ENCODE assay signal across 17 cellular contexts in the genomic region with DNA sequence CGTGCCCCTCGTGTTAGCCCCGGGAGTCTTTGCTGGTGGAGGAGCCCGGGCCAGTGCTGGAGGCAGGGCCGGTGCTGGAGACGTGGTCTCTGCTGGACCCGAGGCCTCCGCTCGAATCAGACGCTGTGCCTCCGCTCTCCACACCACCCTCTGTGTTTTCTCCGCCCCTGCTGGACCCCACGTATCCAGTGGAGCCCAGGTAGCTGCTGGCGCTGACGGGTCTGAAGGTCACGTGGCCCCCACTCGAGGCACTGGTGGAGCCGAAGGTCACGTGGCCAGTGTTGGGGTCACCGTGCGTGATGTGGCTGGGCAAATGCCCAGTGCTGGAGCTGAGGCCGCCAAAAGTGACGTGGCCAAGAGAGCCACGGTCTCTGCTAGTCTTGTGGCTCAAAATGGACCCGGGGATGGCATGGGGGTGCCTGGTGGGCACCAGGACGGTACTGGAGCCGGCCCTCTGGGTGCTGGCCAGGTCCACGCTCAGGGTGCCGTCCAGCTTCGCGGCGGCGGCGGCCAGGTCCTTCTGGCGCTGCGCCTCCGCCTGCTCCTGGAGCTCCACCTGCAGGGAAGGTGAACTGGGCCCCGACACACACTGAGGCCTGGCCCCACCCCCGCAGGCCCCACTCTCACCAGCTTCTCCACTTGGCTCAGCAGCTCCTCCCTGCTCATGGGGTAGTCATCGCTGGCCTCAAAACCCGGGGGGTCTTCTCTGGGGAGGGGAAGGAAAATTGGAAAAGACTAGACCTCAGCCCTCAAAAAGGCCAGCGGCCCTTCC. TPM values are rescaled to one million over a fixed set of nuclear protein-coding genes. Genes with fewer than 3 reads are reported as not detected.
DNase-seq lines count a peak whose midpoint lies in the region; ATAC-seq and TF ChIP-seq lines count a peak whose summit lies in the region.
"Had no signal": no experiment of that assay in that cellular context is flagged by ENCODE, and none has a peak within 500 bp of the region (broad histone marks: within the 10 kb centered on the region; RNA-seq: fewer than 3 reads in every experiment).

No MANE protein-coding gene starts in this region.

- peak overlapping the region; percentile 81 for H2AFZ ChIP-seq in GM23338
- H2AFZ ChIP-seq in fibroblast of lung (ENCODE audit: low read length): no peak overlapping the region
- no peak overlapping the region for H2AFZ ChIP-seq in trophoblast cell (ENCODE audit: insufficient read depth, low read length, poor library complexity)
- no peak overlapping the region for H2AFZ ChIP-seq in neural progenitor cell (replicated peaks)
- H2AFZ ChIP-seq in Karpas-422 (ENCODE audit: low read length): no peak overlapping the region
- H2AFZ ChIP-seq: PC-9 had no signal

- peak in 1 of 2 experiments; percentile 50; a peak in 2 of 4 replicates for TF ChIP-seq CTCF in GM23338 (conservative IDR thresholded peaks at IDR 0.05; ENCODE audit: low read depth in 2 of 2)
- TF ChIP-seq CTCF in RWPE2 (IDR thresholded peaks at IDR 0.05; ENCODE audit: poor library complexity, severe bottlenecking): no peak
- TF ChIP-seq CTCF in fibroblast of lung (conservative IDR thresholded peaks at IDR 0.05 in 1 of 2, IDR thresholded peaks at IDR 0.05 in 1 of 2; ENCODE audit: low read depth in 1 of 2, low read length in 2 of 2): no peak
- no peak for TF ChIP-seq CTCF in neural progenitor cell (IDR thresholded peaks at IDR 0.05)

- H3F3A ChIP-seq in GM23338 (replicated peaks; ENCODE audit: low read depth) (peaks cover 9% of the 10 kb centered on the region; the same call in 1 of the 2 replicates), neural progenitor cell (ENCODE audit: low read depth) (no peaks in the 10 kb centered on the region)

- no peak overlapping the region for H3K27ac Mint-ChIP-seq in GM23338
- no peak overlapping the region for H3K27ac Mint-ChIP-seq in neural progenitor cell

- H3K27me3 ChIP-seq in GM23338 (ENCODE audit: insufficient read depth): no peaks in the 10 kb centered on the region
- no peaks in the 10 kb centered on the region for H3K27me3 ChIP-seq in RWPE2 (ENCODE audit: insufficient read depth, poor library complexity, severe bottlenecking)
- H3K27me3 ChIP-seq in fibroblast of lung (ENCODE audit: control insufficient read depth, insufficient read depth, low read length): no peaks in the 10 kb centered on the region
- H3K27me3 ChIP-seq in trophoblast cell (ENCODE audit: insufficient read depth, low read length): no peaks in the 10 kb centered on the region
- no peaks in the 10 kb centered on the region for H3K27me3 ChIP-seq in neural progenitor cell
- no peaks in the 10 kb centered on the region for H3K27me3 ChIP-seq in Karpas-422 (ENCODE audit: low read length)

- ATAC-seq in GM23338 (peak; percentile 86), RWPE2 (ENCODE audit: low read depth) (no peak)
- ATAC-seq: HCT116 had no signal

- H3K9me2 ChIP-seq in GM23338 (ENCODE audit: insufficient read depth) (0 out of 2 replicates have a peak, but pooled peaks cover 3% of the 10 kb centered on the region), Karpas-422 (replicated peaks; ENCODE audit: insufficient read depth, low read length) (no peaks in the 10 kb centered on the region)

- H3K4me1 Mint-ChIP-seq in GM23338 (peaks cover 12% of the 10 kb centered on the region), neural progenitor cell (peaks cover 9% of the 10 kb centered on the region)

- H2AK5ac ChIP-seq in trophoblast cell (ENCODE audit: low read length): no peak overlapping the region

- no peak overlapping the region for H3K27ac ChIP-seq in GM23338 (ENCODE audit: low read depth)
- H3K27ac ChIP-seq in RWPE2 (ENCODE audit: poor library complexity, severe bottlenecking): no peak overlapping the region
- no peak overlapping the region for H3K27ac ChIP-seq in fibroblast of lung (ENCODE audit: insufficient read depth, low read length)
- no peak overlapping the region for H3K27ac ChIP-seq in trophoblast cell (ENCODE audit: low read depth, low read length)
- H3K27ac ChIP-seq in neural progenitor cell: no peak overlapping the region
- no peak overlapping the region for H3K27ac ChIP-seq in Karpas-422 (ENCODE audit: low read length)
- H3K27ac ChIP-seq: C4-2B, PC-9, RWPE1 had no signal

- no peaks in the 10 kb centered on the region for H3K79me2 ChIP-seq in GM23338 (replicated peaks; ENCODE audit: insufficient read depth)
- H3K79me2 ChIP-seq in fibroblast of lung (ENCODE audit: control insufficient read depth, insufficient read depth, low read length): no peaks in the 10 kb centered on the region
- H3K79me2 ChIP-seq in trophoblast cell (ENCODE audit: control insufficient read depth, insufficient read depth, low read length, poor library complexity): no peaks in the 10 kb centered on the region
- no peaks in the 10 kb centered on the region for H3K79me2 ChIP-seq in neural progenitor cell (ENCODE audit: low read depth)
- no peaks in the 10 kb centered on the region for H3K79me2 ChIP-seq in Karpas-422 (ENCODE audit: low read length)

- peaks cover 15% of the 10 kb centered on the region for H3K27me3 Mint-ChIP-seq in GM23338 (ENCODE audit: insufficient read depth, low read depth, poor library complexity)
- peaks cover 6% of the 10 kb centered on the region for H3K27me3 Mint-ChIP-seq in neural progenitor cell (ENCODE audit: insufficient read depth, low read depth)

- no peak overlapping the region for H3K23ac ChIP-seq in trophoblast cell (ENCODE audit: low read length)

- H3K4me2 ChIP-seq in GM23338: no peak overlapping the region
- no peak overlapping the region for H3K4me2 ChIP-seq in fibroblast of lung (ENCODE audit: extremely low read depth, insufficient read depth, low read length)
- H3K4me2 ChIP-seq in trophoblast cell (ENCODE audit: low read length): no peak overlapping the region
- H3K4me2 ChIP-seq in neural progenitor cell: no peak overlapping the region
- no peak overlapping the region for H3K4me2 ChIP-seq in Karpas-422 (ENCODE audit: low read depth, low read length, poor library complexity, severe bottlenecking)
- H3K4me2 ChIP-seq: PC-9 had no signal

- DNase-seq in GM23338 (ENCODE audit: low spot score): peak; percentile 55
- peak; percentile 56 for DNase-seq in RWPE2 (ENCODE audit: low spot score)
- DNase-seq in fibroblast of lung (ENCODE audit: low read depth in 2 of 2): no peak
- no peak for DNase-seq in trophoblast cell
- DNase-seq in neural progenitor cell (ENCODE audit: low spot score): no peak
- DNase-seq in COR-L47 (lab: John Stamatoyannopoulos, UW): no peak
- no peak for DNase-seq in Karpas-422
- DNase-seq: KBM-7, MV-4-11, NCI-H1694 treated with DMSO at 0.1 percent for 48 hours, NCI-H2107, NCI-H226, NCI-H524 treated with DMSO at 0.1 percent for 48 hours, PC-9 had no signal

- peak overlapping the region; percentile 7 for H3K9ac ChIP-seq in fibroblast of lung (ENCODE audit: insufficient read depth, low read length)
- H3K9ac ChIP-seq in trophoblast cell (ENCODE audit: low read length): no peak overlapping the region
- H3K9ac ChIP-seq in neural progenitor cell: no peak overlapping the region
- H3K9ac ChIP-seq in Karpas-422 (ENCODE audit: low read length): no peak overlapping the region

- no peak overlapping the region for H3K4me3 Mint-ChIP-seq in GM23338
- no peak overlapping the region for H3K4me3 Mint-ChIP-seq in neural progenitor cell

- peak overlapping the region; percentile 26 for H4K12ac ChIP-seq in trophoblast cell (ENCODE audit: low read depth, low read length)

- no peak overlapping the region for H4K91ac ChIP-seq in trophoblast cell (ENCODE audit: low read depth, low read length)

- H3K4me3 ChIP-seq in GM23338 (no peak overlapping the region), RWPE2 (ENCODE audit: severe bottlenecking) (no peak overlapping the region), fibroblast of lung (replicated peaks in 1 of 4; ENCODE audit: control extremely low read depth in 1 of 4, insufficient read depth in 1 of 4, low read depth in 3 of 4, low read length in 4 of 4) (no peak overlapping the region), trophoblast cell (ENCODE audit: low read depth, low read length) (no peak overlapping the region), neural progenitor cell (no peak overlapping the region), Karpas-422 (ENCODE audit: low read length) (no peak overlapping the region)
- H3K4me3 ChIP-seq: PC-9 had no signal

- no peak overlapping the region for H2BK5ac ChIP-seq in trophoblast cell (ENCODE audit: low read depth, low read length, poor library complexity)

- H3K18ac ChIP-seq in trophoblast cell (ENCODE audit: low read length): no peak overlapping the region

- H3K9me3 ChIP-seq in RWPE2 (ENCODE audit: severe bottlenecking) (no peaks in the 10 kb centered on the region), fibroblast of lung (ENCODE audit: control insufficient read depth, insufficient read depth, low read depth, low read length) (no peaks in the 10 kb centered on the region), trophoblast cell (ENCODE audit: insufficient read depth, low read depth, low read length) (no peaks in the 10 kb centered on the region), neural progenitor cell (ENCODE audit: low read depth) (no peaks in the 10 kb centered on the region), Karpas-422 (ENCODE audit: low read length) (no peaks in the 10 kb centered on the region)

- no peaks in the 10 kb centered on the region for H3K9me3 Mint-ChIP-seq in GM23338
- no peaks in the 10 kb centered on the region for H3K9me3 Mint-ChIP-seq in neural progenitor cell

- H3K4me1 ChIP-seq in GM23338 (ENCODE audit: insufficient read depth) (peaks cover 10% of the 10 kb centered on the region; the same call in 1 of the 2 replicates), RWPE2 (ENCODE audit: insufficient read depth, poor library complexity, severe bottlenecking) (no peaks in the 10 kb centered on the region), fibroblast of lung (ENCODE audit: control insufficient read depth, extremely low read depth, insufficient read depth, low read length) (no peaks in the 10 kb centered on the region), trophoblast cell (ENCODE audit: control insufficient read depth in 1 of 2, insufficient read depth in 2 of 2, low read length in 2 of 2) (no peaks in the 10 kb centered on the region), neural progenitor cell (no peaks in the 10 kb centered on the region), Karpas-422 (ENCODE audit: low read length) (no peaks in the 10 kb centered on the region)

- H3K36me3 Mint-ChIP-seq in GM23338 (ENCODE audit: low read depth): no peaks in the 10 kb centered on the region
- H3K36me3 Mint-ChIP-seq in neural progenitor cell: no peaks in the 10 kb centered on the region

- no peak overlapping the region for H2BK12ac ChIP-seq in trophoblast cell (ENCODE audit: low read length)

- no peak overlapping the region for H3K4ac ChIP-seq in trophoblast cell (ENCODE audit: low read depth, low read length)

- no peak overlapping the region for H3K14ac ChIP-seq in trophoblast cell (ENCODE audit: low read length)

- no peak overlapping the region for H2BK120ac ChIP-seq in trophoblast cell (ENCODE audit: insufficient read depth, low read length, poor library complexity)

- no peaks in the 10 kb centered on the region for H3K79me1 ChIP-seq in trophoblast cell (ENCODE audit: low read length)

- no peak overlapping the region for H4K8ac ChIP-seq in trophoblast cell (ENCODE audit: low read depth, low read length)

- no CpG with 5 or more reads among the region's 42 CpGs for WGBS in trophoblast cell (ENCODE audit: extremely low coverage, insufficient coverage, insufficient read length)

- H3K36me3 ChIP-seq in GM23338 (ENCODE audit: insufficient read depth): no peaks in the 10 kb centered on the region
- H3K36me3 ChIP-seq in RWPE2 (ENCODE audit: low read depth): no peaks in the 10 kb centered on the region
- no peaks in the 10 kb centered on the region for H3K36me3 ChIP-seq in fibroblast of lung (ENCODE audit: control insufficient read depth, insufficient read depth, low read length)
- no peaks in the 10 kb centered on the region for H3K36me3 ChIP-seq in trophoblast cell (ENCODE audit: control insufficient read depth in 1 of 2, insufficient read depth in 2 of 2, low read length in 2 of 2)
- H3K36me3 ChIP-seq in neural progenitor cell: no peaks in the 10 kb centered on the region
- H3K36me3 ChIP-seq in Karpas-422 (ENCODE audit: insufficient read depth, low read length): no peaks in the 10 kb centered on the region

- H4K20me1 ChIP-seq in GM23338 (replicated peaks; ENCODE audit: insufficient read depth) (no peaks in the 10 kb centered on the region), fibroblast of lung (ENCODE audit: control insufficient read depth, extremely low read depth, insufficient read depth, low read length) (no peaks in the 10 kb centered on the region), neural progenitor cell (ENCODE audit: low read depth) (no peaks in the 10 kb centered on the region), Karpas-422 (ENCODE audit: insufficient read depth, low read depth, low read length) (no peaks in the 10 kb centered on the region)

RNA-seq across cellular contexts. Expression of a gene that starts 27.3 kb away (rescaled TPM):
- total RNA-seq in GM23338 (2014; rRNA removed; shearing (Covaris generic)): 6.9 and 11.1 TPM in 2 replicates
- polyA plus RNA-seq in GM23338 (2016; fragmentation: Nextera tagmentation; extraction: Ambion mirVana): 9.2 and 12.2 TPM in 2 replicates
- 0.26 TPM in 1 of 2 replicates, not detected in the other for total RNA-seq in fibroblast of lung
- 0.05 and 0.49 TPM in 2 replicates for polyA plus RNA-seq in fibroblast of lung
- polyA plus RNA-seq in fibroblast of lung (2012): 0.17 TPM in 1 of 2 replicates, not detected in the other
- polyA minus RNA-seq in fibroblast of lung (ENCODE audit: low replicate concordance): not detected in 2 replicates
- polyA plus RNA-seq in trophoblast cell (2013): 85.5 and 90.7 TPM in 2 replicates
- 5.4 and 6.0 TPM in 2 replicates for total RNA-seq in neural progenitor cell (ENCODE audit: low replicate concordance)
- total RNA-seq in Karpas-422 (2014; rRNA removed; shearing (Covaris generic); ENCODE audit: low replicate concordance): not detected in 2 replicates

RNA-seq across cellular contexts. Expression of a gene that starts 28.2 kb away (rescaled TPM):
- total RNA-seq in GM23338 (2014; rRNA removed; shearing (Covaris generic)): 6.0 and 7.9 TPM in 2 replicates
- polyA plus RNA-seq in GM23338 (2016; fragmentation: Nextera tagmentation; extraction: Ambion mirVana) (25.1 and 27.9 TPM in 2 replicates), fibroblast of lung (303 and 488 TPM in 2 replicates)
- total RNA-seq in fibroblast of lung (168 and 246 TPM in 2 replicates), neural progenitor cell (ENCODE audit: low replicate concordance) (1.2 and 10.7 TPM in 2 replicates)
- 529 and 765 TPM in 2 replicates for polyA plus RNA-seq in fibroblast of lung (2012)
- polyA minus RNA-seq in fibroblast of lung (ENCODE audit: low replicate concordance): 721 and 1,057 TPM in 2 replicates
- polyA plus RNA-seq in trophoblast cell (2013): 21.1 and 22.2 TPM in 2 replicates
- 64.7 and 77.3 TPM in 2 replicates for total RNA-seq in Karpas-422 (2014; rRNA removed; shearing (Covaris generic); ENCODE audit: low replicate concordance)

RNA-seq across cellular contexts. Expression of a gene that starts 41.4 kb away (rescaled TPM):
- 17.1 and 30.6 TPM in 2 replicates for total RNA-seq in GM23338 (2014; rRNA removed; shearing (Covaris generic))
- polyA plus RNA-seq in GM23338 (2016; fragmentation: Nextera tagmentation; extraction: Ambion mirVana) (16.6 and 21.9 TPM in 2 replicates), fibroblast of lung (15.1 and 16.4 TPM in 2 replicates)
- total RNA-seq in fibroblast of lung (12.1 and 24.1 TPM in 2 replicates), neural progenitor cell (ENCODE audit: low replicate concordance) (46.6 and 59.7 TPM in 2 replicates)
- 14.5 and 16.4 TPM in 2 replicates for polyA plus RNA-seq in fibroblast of lung (2012)
- polyA minus RNA-seq in fibroblast of lung (ENCODE audit: low replicate concordance): 12.0 and 14.8 TPM in 2 replicates
- polyA plus RNA-seq in trophoblast cell (2013): 20.4 and 20.6 TPM in 2 replicates
- 72.3 and 137 TPM in 2 replicates for total RNA-seq in Karpas-422 (2014; rRNA removed; shearing (Covaris generic); ENCODE audit: low replicate concordance)

Comparison
In these comparisons a context has a peak if more than half of its experiments do, and no peak if none do; other contexts are left out.
1. DNase-seq: peak in GM23338 (single experiment) and RWPE2 (single experiment); none in fibroblast of lung (0 of 2), trophoblast cell (0 of 2), neural progenitor cell (single experiment), COR-L47 (single experiment) and Karpas-422 (single experiment).